Comparison of ENCODE assay signal across 19 cellular contexts in the genomic region with DNA sequence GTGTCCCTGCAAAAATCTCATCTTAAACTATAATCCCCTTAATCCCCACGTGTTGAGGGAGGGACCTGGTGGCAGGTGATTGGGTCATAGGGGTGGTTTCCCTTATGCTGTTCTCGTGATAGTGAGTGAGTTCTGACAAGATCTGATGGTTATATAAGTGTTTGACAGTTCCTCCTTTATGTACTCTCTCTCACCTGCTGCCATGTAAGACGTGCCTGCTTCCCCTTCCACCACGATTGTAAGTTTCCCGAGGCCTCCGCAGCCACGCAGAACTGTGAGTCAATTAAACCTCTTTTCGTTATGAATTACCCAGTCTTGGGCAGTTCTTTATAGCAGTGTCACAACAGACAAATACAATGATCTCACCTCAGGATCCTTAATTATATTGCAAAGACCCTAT. TPM values are rescaled to one million over a fixed set of nuclear protein-coding genes. Genes with fewer than 3 reads are reported as not detected.
"Had no signal": no experiment of that assay in that cellular context is flagged by ENCODE, and none has a peak within 500 bp of the region (broad histone marks: within the 10 kb centered on the region; RNA-seq: fewer than 3 reads in every experiment).

No MANE protein-coding gene starts in this region.

- DNase-seq: Karpas-422, KG1, MG63, NCI-H1092 treated with DMSO at 0.1 percent for 48 hours, NCI-H1436, NCI-H187, NCI-H2029, NCI-H2081 treated with DMSO at 0.1 percent for 48 hours, NCI-H2171 treated with DMSO at 0.1 percent for 48 hours, NCI-H345, NCI-H446 treated with DMSO at 0.1 percent for 48 hours, NCI-H510A treated with DMSO at 0.1 percent for 48 hours, NCI-H526, SHP77, SK-N-SH, SW 1271 had no signal

- H3K27me3 ChIP-seq: MG63 had no signal

- H3K4me2 ChIP-seq: SK-N-SH had no signal

- H3K4me3 ChIP-seq: MG63 had no signal

- H3K36me3 ChIP-seq: MG63 had no signal

- H3K9me3 ChIP-seq: MG63, SK-N-SH had no signal

- H3K9ac ChIP-seq: SK-N-SH had no signal

- H3K27ac ChIP-seq: RWPE1 had no signal

RNA-seq across cellular contexts. Expression of gene MAP1LC3B2, which starts 45.2 kb away (rescaled TPM):
- total RNA-seq: HT-29, SK-MEL-5 had no signal
